In genomic region chr11:75239551-75240290, GRCh38 we compare ENCODE assay signal across 14 cellular contexts. TPM values are rescaled to one million over a fixed set of nuclear protein-coding genes. Genes with fewer than 3 reads are reported as not detected.
DNase-seq lines count a peak whose midpoint lies in the region; ATAC-seq, FAIRE-seq and TF ChIP-seq lines count a peak whose summit lies in the region.
"Had no signal": no experiment of that assay in that cellular context is flagged by ENCODE, and none has a peak within 500 bp of the region (broad histone marks: within the 10 kb centered on the region; RNA-seq: fewer than 3 reads in every experiment).

No MANE protein-coding gene starts in this region.

- no peaks in the 10 kb centered on the region for H3K36me3 ChIP-seq in BLaER1
- H3K36me3 ChIP-seq in ES-I3 (ENCODE audit: insufficient read depth, low read length) = no peaks in the 10 kb centered on the region
- H3K36me3 ChIP-seq in naive thymus-derived CD4-positive, alpha-beta T cell (ENCODE audit: control insufficient read depth in 2 of 3, insufficient read depth in 3 of 3, low read length in 3 of 3) = no peaks in the 10 kb centered on the region
- no peaks in the 10 kb centered on the region for H3K36me3 ChIP-seq in PC-9 (ENCODE audit: low read depth)
- H3K36me3 ChIP-seq: cardiac muscle cell, right lobe of liver had no signal

- H3K4me1 ChIP-seq in BLaER1 = peaks cover 28% of the 10 kb centered on the region
- peaks cover 10% of the 10 kb centered on the region for H3K4me1 ChIP-seq in ES-I3 (ENCODE audit: insufficient read depth, low read length)
- peaks cover 5 to 15% of the 10 kb centered on the region in 2 donors for H3K4me1 ChIP-seq in naive thymus-derived CD4-positive, alpha-beta T cell (ENCODE audit: control insufficient read depth in 2 of 2, insufficient read depth in 2 of 2, low read length in 2 of 2)
- H3K4me1 ChIP-seq in PC-9 (replicated peaks; ENCODE audit: insufficient read depth) = no peaks in the 10 kb centered on the region

- peaks cover 73% of the 10 kb centered on the region for H3K27me3 ChIP-seq in BLaER1
- H3K27me3 ChIP-seq in naive thymus-derived CD4-positive, alpha-beta T cell (ENCODE audit: control insufficient read depth in 2 of 2, insufficient read depth in 2 of 2, low read length in 2 of 2) = peaks cover 3 to 5% of the 10 kb centered on the region in 2 donors
- peaks cover 56% of the 10 kb centered on the region for H3K27me3 ChIP-seq in PC-9 (ENCODE audit: insufficient read depth, low read depth)

- H3K9me3 ChIP-seq in BLaER1 = peaks cover 11% of the 10 kb centered on the region
- no peaks in the 10 kb centered on the region for H3K9me3 ChIP-seq in ES-I3 (ENCODE audit: control insufficient read depth, insufficient read depth, low read length)
- no peaks in the 10 kb centered on the region for H3K9me3 ChIP-seq in naive thymus-derived CD4-positive, alpha-beta T cell (ENCODE audit: control insufficient read depth in 2 of 3, low read length in 3 of 3)
- H3K9me3 ChIP-seq in PC-9 (ENCODE audit: insufficient read depth, low read depth) = no peaks in the 10 kb centered on the region
- H3K9me3 ChIP-seq: right lobe of liver had no signal

- H3F3A ChIP-seq in PC-9 (ENCODE audit: insufficient read depth, low read depth) = no peaks in the 10 kb centered on the region

- H3K27ac ChIP-seq in BLaER1 = no peak overlapping the region
- no peak overlapping the region for H3K27ac ChIP-seq in naive thymus-derived CD4-positive, alpha-beta T cell (ENCODE audit: low read depth, low read length)
- no peak overlapping the region for H3K27ac ChIP-seq in PC-9
- H3K27ac ChIP-seq: cardiac muscle cell, right lobe of liver had no signal

- H3K79me2 ChIP-seq in PC-9 (ENCODE audit: low read depth) = no peaks in the 10 kb centered on the region

- H2AFZ ChIP-seq in PC-9 = no peak overlapping the region

- no peak for TF ChIP-seq POLR2A in H54 (IDR thresholded peaks at IDR 0.05; ENCODE audit: low read depth, low read length)

- no peak overlapping the region for H3K4me2 ChIP-seq in BLaER1
- no peak overlapping the region for H3K4me2 ChIP-seq in PC-9

- H3K9ac ChIP-seq in BLaER1 = no peak overlapping the region
- H3K9ac ChIP-seq in ES-I3 (ENCODE audit: low read depth, low read length) = peak overlapping the region; percentile 58; the same call in 1 of the 2 replicates

- no peak overlapping the region for H3K27ac Mint-ChIP-seq in activated naive CD8-positive, alpha-beta T cell treated with anti-CD3 and anti-CD28 coated beads, Interleukin-2, amount 50 U/mL, for 24 hours
- H3K27ac Mint-ChIP-seq in naive thymus-derived CD4-positive, alpha-beta T cell = no peak overlapping the region

- no peaks in the 10 kb centered on the region for H3K9me3 Mint-ChIP-seq in activated naive CD8-positive, alpha-beta T cell treated with anti-CD3 and anti-CD28 coated beads, Interleukin-2, amount 50 U/mL, for 24 hours
- no peaks in the 10 kb centered on the region for H3K9me3 Mint-ChIP-seq in naive thymus-derived CD4-positive, alpha-beta T cell

- intact Hi-C loops in naive thymus-derived CD4-positive, alpha-beta T cell (cut with micrococcal nuclease) = loop anchor here (2.0 to 10.0 kb wide), 6 partner anchors 217 to 845 kb away; partner anchors contain the start of genes PGM2L1 (in 1 of the 2), POLD3 (in 1 of the 2), RNF169 (in 1 of the 2) and SPCS2 (in 1 of the 2)
- intact Hi-C loops in PC-9 (cut with micrococcal nuclease; ENCODE audit: unreplicated experiment) = loop anchor here (2.0 kb wide), 1 partner anchor 217 kb away; no protein-coding TSS in a partner anchor

- H3K36me3 Mint-ChIP-seq in activated naive CD8-positive, alpha-beta T cell treated with anti-CD3 and anti-CD28 coated beads, Interleukin-2, amount 50 U/mL, for 24 hours (ENCODE audit: low read depth) = no peaks in the 10 kb centered on the region
- H3K36me3 Mint-ChIP-seq in naive thymus-derived CD4-positive, alpha-beta T cell = no peaks in the 10 kb centered on the region

- H3K4me3 ChIP-seq in BLaER1 = 0 out of 2 replicates have a peak overlapping the region, but pooled peaks have one; percentile 66
- no peak overlapping the region for H3K4me3 ChIP-seq in naive thymus-derived CD4-positive, alpha-beta T cell (ENCODE audit: low read length)
- no peak overlapping the region for H3K4me3 ChIP-seq in PC-9

- TF ChIP-seq CTCF in GM10248 (IDR thresholded peaks at IDR 0.05; ENCODE audit: control extremely low read depth, extremely low read depth, low read depth, missing control alignments) (no peak), PC-9 (conservative IDR thresholded peaks at IDR 0.05) (no peak)

- CTCF ChIA-PET in naive thymus-derived CD4-positive, alpha-beta T cell (lab: Charles Lee) = interaction anchor here (0.6 to 8.0 kb wide), 6 partner anchors 8 to 310 kb away, joined by 3 to 135 read pairs (median 4); no protein-coding TSS in a partner anchor
- CTCF ChIA-PET in GM10248 (lab: Yijun Ruan, JAX) = interaction anchor here (0.8 to 17.1 kb wide), 12 partner anchors 8 to 314 kb away, joined by 3 to 496 read pairs (median 8); partner anchors contain the start of gene SLCO2B1
- CTCF ChIA-PET in PC-9 (lab: Charles Lee) = interaction anchor here (0.8 to 0.9 kb wide), 2 partner anchors 9 to 217 kb away, joined by 3 read pairs; no protein-coding TSS in a partner anchor

- no peak for FAIRE-seq in H54 (lab: Jason Lieb, UNC)

- POLR2A ChIA-PET in naive thymus-derived CD4-positive, alpha-beta T cell (lab: Charles Lee) = no interaction called here
- POLR2A ChIA-PET in GM10248 (lab: Yijun Ruan, JAX) (interaction anchor here (0.6 kb wide), 1 partner anchor 100 kb away, joined by 9 read pairs; no protein-coding TSS in a partner anchor), PC-9 (lab: Charles Lee; ENCODE audit: unreplicated experiment) (no interaction called here)

- H4K20me1 ChIP-seq in BLaER1 = peaks cover 47% of the 10 kb centered on the region
- no peaks in the 10 kb centered on the region for H4K20me1 ChIP-seq in PC-9 (ENCODE audit: insufficient read depth)

- no peak for ATAC-seq in activated naive CD8-positive, alpha-beta T cell treated with anti-CD3 and anti-CD28 coated beads, Interleukin-2, amount 50 U/mL, for 24 hours
- ATAC-seq in naive thymus-derived CD4-positive, alpha-beta T cell = no peak
- ATAC-seq in HG02852 (IDR thresholded peaks at IDR 0.05; ENCODE audit: unreplicated experiment) = no peak

- H3K9me2 ChIP-seq in PC-9 (ENCODE audit: insufficient read depth) = no peaks in the 10 kb centered on the region

- DNase-seq in activated naive CD8-positive, alpha-beta T cell treated with anti-CD3 and anti-CD28 coated beads, Interleukin-2, amount 50 U/mL, for 24 hours = no peak
- DNase-seq in naive thymus-derived CD4-positive, alpha-beta T cell = no peak
- no peak for DNase-seq in GM10248 (ENCODE audit: extremely low spot score)
- no peak for DNase-seq in H54 (ENCODE audit: insufficient read length, low spot score)
- DNase-seq in PC-9 = no peak
- DNase-seq: NCI-H2171 had no signal

- H3K27me3 Mint-ChIP-seq in activated naive CD8-positive, alpha-beta T cell treated with anti-CD3 and anti-CD28 coated beads, Interleukin-2, amount 50 U/mL, for 24 hours = peaks cover 50% of the 10 kb centered on the region
- peaks cover 13 to 57% (median 27%) of the 10 kb centered on the region in 5 donors for H3K27me3 Mint-ChIP-seq in naive thymus-derived CD4-positive, alpha-beta T cell

- H3K4me3 Mint-ChIP-seq in activated naive CD8-positive, alpha-beta T cell treated with anti-CD3 and anti-CD28 coated beads, Interleukin-2, amount 50 U/mL, for 24 hours = peak overlapping the region; percentile 70
- H3K4me3 Mint-ChIP-seq in naive thymus-derived CD4-positive, alpha-beta T cell = peak overlapping the region; percentile 53 to 87 (median 74)

- no TSS peak for BruUV-seq in PC-9 (replicated peaks; lab: Mats Ljungman, UMichigan)

- H3K4me1 Mint-ChIP-seq in activated naive CD8-positive, alpha-beta T cell treated with anti-CD3 and anti-CD28 coated beads, Interleukin-2, amount 50 U/mL, for 24 hours = peaks cover 17% of the 10 kb centered on the region
- H3K4me1 Mint-ChIP-seq in naive thymus-derived CD4-positive, alpha-beta T cell = peaks cover 0 to 14% (median 10%) of the 10 kb centered on the region in 7 donors

RNA-seq across cellular contexts. Expression of gene TPBGL, which starts 0.9 kb away (rescaled TPM):
- under 1 TPM; 0.15 to 0.58 (median 0.27) TPM for total RNA-seq in naive thymus-derived CD4-positive, alpha-beta T cell
- polyA plus RNA-seq in naive thymus-derived CD4-positive, alpha-beta T cell = under 1 TPM in 1 of 2 donors, not detected in 1; 0.40 TPM
- not detected in 2 replicates for total RNA-seq in PC-9 (2021)
- total RNA-seq: M059J, OCI-LY7, right lobe of liver, temporal lobe had no signal
